In genomic region chr6:15437090-15437489, GRCh38 we compare ENCODE assay signal across 16 cellular contexts.
DNase-seq lines count a peak whose midpoint lies in the region; ATAC-seq and TF ChIP-seq lines count a peak whose summit lies in the region.
"Had no signal": no experiment of that assay in that cellular context is flagged by ENCODE, and none has a peak within 500 bp of the region (broad histone marks: within the 10 kb centered on the region; RNA-seq: fewer than 3 reads in every experiment).

No MANE protein-coding gene starts in this region.

- ATAC-seq in activated CD8-positive, alpha-beta memory T cell treated with anti-CD3 and anti-CD28 coated beads, Interleukin-2, amount 10 ng/mL, durations not matched to agents 7 days and 5 days, result no peak
- no peak for ATAC-seq in T-cell (replicated peaks in 1 of 4)
- ATAC-seq in stimulated activated memory B cell treated with anti-CD40 and anti-IgM and Interleukin-4, amounts not matched to agents 10 μg/mL and 1 μg/mL and 100 μg/mL, for 72 hours, result no peak
- ATAC-seq: body of pancreas, HCT116 had no signal

- H3K36me3 ChIP-seq in endodermal cell (ENCODE audit: control insufficient read depth, insufficient read depth, low read length) (no peaks in the 10 kb centered on the region), smooth muscle cell (ENCODE audit: low read depth) (no peaks in the 10 kb centered on the region)
- H3K36me3 ChIP-seq: spleen had no signal

- no peaks in the 10 kb centered on the region for H3F3A ChIP-seq in smooth muscle cell (ENCODE audit: low read depth)

- peaks cover 47% of the 10 kb centered on the region for H3K79me2 ChIP-seq in smooth muscle cell (ENCODE audit: low read depth)

- H3K27me3 ChIP-seq in endodermal cell (ENCODE audit: control insufficient read depth, insufficient read depth, low read length, poor library complexity, severe bottlenecking) (no peaks in the 10 kb centered on the region), smooth muscle cell (ENCODE audit: low read depth) (no peaks in the 10 kb centered on the region)
- H3K27me3 ChIP-seq: body of pancreas, spleen had no signal

- H3K27me3 Mint-ChIP-seq in activated CD8-positive, alpha-beta memory T cell treated with anti-CD3 and anti-CD28 coated beads, Interleukin-2, amount 10 ng/mL, durations not matched to agents 7 days and 5 days, result no peaks in the 10 kb centered on the region
- H3K27me3 Mint-ChIP-seq in T-cell (no peaks in the 10 kb centered on the region), endodermal cell (ENCODE audit: insufficient read depth) (no peaks in the 10 kb centered on the region)
- H3K27me3 Mint-ChIP-seq in stimulated activated memory B cell treated with anti-CD40 and anti-IgM and Interleukin-4, amounts not matched to agents 10 μg/mL and 1 μg/mL and 100 μg/mL, for 72 hours, result no peaks in the 10 kb centered on the region

- peaks cover 12% of the 10 kb centered on the region for H3K36me3 Mint-ChIP-seq in activated CD8-positive, alpha-beta memory T cell treated with anti-CD3 and anti-CD28 coated beads, Interleukin-2, amount 10 ng/mL, durations not matched to agents 7 days and 5 days
- H3K36me3 Mint-ChIP-seq in T-cell, result peaks cover 6% of the 10 kb centered on the region
- no peaks in the 10 kb centered on the region for H3K36me3 Mint-ChIP-seq in endodermal cell (ENCODE audit: low read depth)
- peaks cover 11% of the 10 kb centered on the region for H3K36me3 Mint-ChIP-seq in stimulated activated memory B cell treated with anti-CD40 and anti-IgM and Interleukin-4, amounts not matched to agents 10 μg/mL and 1 μg/mL and 100 μg/mL, for 72 hours

- WGBS in endodermal cell (ENCODE audit: insufficient coverage in 1 of 2, insufficient read length in 1 of 2), 2 experiments, result 91 to 100% methylated on average over 1 to 2 of the region's 2 CpGs
- 92% methylated on average over 2 of the region's 2 CpGs for WGBS in smooth muscle cell (ENCODE audit: low lambda C conversion rate)

- POLR2A ChIA-PET in T-cell (lab: Charles Lee), result no interaction called here

- peaks cover 52% of the 10 kb centered on the region for H3K4me1 ChIP-seq in endodermal cell (ENCODE audit: control insufficient read depth, insufficient read depth, low read length)
- H3K4me1 ChIP-seq in smooth muscle cell (ENCODE audit: low read depth), result peaks cover 34% of the 10 kb centered on the region

- H4K20me1 ChIP-seq in smooth muscle cell (ENCODE audit: low read depth), result peaks cover 98% of the 10 kb centered on the region

- H3K4me3 ChIP-seq in endodermal cell (ENCODE audit: low read length) (no peak overlapping the region), smooth muscle cell (no peak overlapping the region)
- H3K4me3 ChIP-seq: body of pancreas, coronary artery, spleen had no signal

- H3K4me3 Mint-ChIP-seq in activated CD8-positive, alpha-beta memory T cell treated with anti-CD3 and anti-CD28 coated beads, Interleukin-2, amount 10 ng/mL, durations not matched to agents 7 days and 5 days, result no peak overlapping the region
- H3K4me3 Mint-ChIP-seq in T-cell, result no peak overlapping the region
- H3K4me3 Mint-ChIP-seq in endodermal cell, result peak overlapping the region; percentile 39
- no peak overlapping the region for H3K4me3 Mint-ChIP-seq in stimulated activated memory B cell treated with anti-CD40 and anti-IgM and Interleukin-4, amounts not matched to agents 10 μg/mL and 1 μg/mL and 100 μg/mL, for 72 hours

- no peak overlapping the region for H2AFZ ChIP-seq in smooth muscle cell (ENCODE audit: low read depth)

- H3K4me2 ChIP-seq in smooth muscle cell, result no peak overlapping the region

- no peak for TF ChIP-seq CTCF in endodermal cell (conservative IDR thresholded peaks at IDR 0.05)
- no peak for TF ChIP-seq CTCF in smooth muscle cell (IDR thresholded peaks at IDR 0.05; ENCODE audit: borderline replicate concordance, insufficient read depth, poor library complexity, severe bottlenecking)

- H3K9ac ChIP-seq in endodermal cell (ENCODE audit: extremely low read depth, low read length, poor library complexity, severe bottlenecking), result no peak overlapping the region
- no peak overlapping the region for H3K9ac ChIP-seq in smooth muscle cell (ENCODE audit: low read depth)

- peaks cover 90% of the 10 kb centered on the region for H3K4me1 Mint-ChIP-seq in activated CD8-positive, alpha-beta memory T cell treated with anti-CD3 and anti-CD28 coated beads, Interleukin-2, amount 10 ng/mL, durations not matched to agents 7 days and 5 days
- H3K4me1 Mint-ChIP-seq in T-cell, result peaks cover 88 to 91% (median 90%) of the 10 kb centered on the region in 3 donors
- H3K4me1 Mint-ChIP-seq in endodermal cell, result peaks cover 92% of the 10 kb centered on the region
- peaks cover 80% of the 10 kb centered on the region for H3K4me1 Mint-ChIP-seq in stimulated activated memory B cell treated with anti-CD40 and anti-IgM and Interleukin-4, amounts not matched to agents 10 μg/mL and 1 μg/mL and 100 μg/mL, for 72 hours

- CTCF ChIA-PET in activated CD8-positive, alpha-beta memory T cell treated with anti-CD3 and anti-CD28 coated beads, Interleukin-2, amount 10 ng/mL, durations not matched to agents 7 days and 5 days (lab: Charles Lee), result interaction anchor here (1.8 kb wide), 1 partner anchor 726 kb away, joined by 4 read pairs; no protein-coding TSS in a partner anchor
- CTCF ChIA-PET in T-cell (lab: Charles Lee), result no interaction called here

- no peak for DNase-seq in activated CD8-positive, alpha-beta memory T cell treated with anti-CD3 and anti-CD28 coated beads, Interleukin-2, amount 10 ng/mL, durations not matched to agents 7 days and 5 days
- no peak for DNase-seq in activated CD8-positive, alpha-beta memory T cell treated with anti-CD3 and anti-CD28 coated beads, Interleukin-2, amount 50 U/mL, for 48 hours
- DNase-seq in T-cell (no peak), endodermal cell (no peak), RKO (ENCODE audit: low spot score) (no peak), smooth muscle cell (lab: John Stamatoyannopoulos, UW; ENCODE audit: unreplicated experiment) (no peak), globus pallidus (ENCODE audit: low spot score) (no peak)
- DNase-seq: ACHN, activated gamma-delta T cell, body of pancreas, NCI-H2171, NCI-H82, spleen had no signal

- H3K27ac ChIP-seq in endodermal cell (ENCODE audit: low read depth, low read length), result no peak overlapping the region
- H3K27ac ChIP-seq in smooth muscle cell (ENCODE audit: low read depth), result no peak overlapping the region
- H3K27ac ChIP-seq: body of pancreas, coronary artery had no signal

- H3K9me3 Mint-ChIP-seq in activated CD8-positive, alpha-beta memory T cell treated with anti-CD3 and anti-CD28 coated beads, Interleukin-2, amount 10 ng/mL, durations not matched to agents 7 days and 5 days (ENCODE audit: low read depth), result no peaks in the 10 kb centered on the region
- H3K9me3 Mint-ChIP-seq in T-cell, result no peaks in the 10 kb centered on the region
- H3K9me3 Mint-ChIP-seq in endodermal cell, result no peaks in the 10 kb centered on the region
- H3K9me3 Mint-ChIP-seq in stimulated activated memory B cell treated with anti-CD40 and anti-IgM and Interleukin-4, amounts not matched to agents 10 μg/mL and 1 μg/mL and 100 μg/mL, for 72 hours, result no peaks in the 10 kb centered on the region

- H3K27ac Mint-ChIP-seq in activated CD8-positive, alpha-beta memory T cell treated with anti-CD3 and anti-CD28 coated beads, Interleukin-2, amount 10 ng/mL, durations not matched to agents 7 days and 5 days, result peak overlapping the region; percentile 87
- H3K27ac Mint-ChIP-seq in T-cell (peak overlapping the region; percentile 10 to 30), endodermal cell (no peak overlapping the region)
- H3K27ac Mint-ChIP-seq in stimulated activated memory B cell treated with anti-CD40 and anti-IgM and Interleukin-4, amounts not matched to agents 10 μg/mL and 1 μg/mL and 100 μg/mL, for 72 hours, result peak overlapping the region; percentile 76

- H3K9me3 ChIP-seq in endodermal cell (ENCODE audit: control insufficient read depth, low read length) (no peaks in the 10 kb centered on the region), smooth muscle cell (replicated peaks; ENCODE audit: low read depth) (no peaks in the 10 kb centered on the region)
- H3K9me3 ChIP-seq: body of pancreas had no signal
